In genomic region chr5:166980666-166981065, GRCh38 we compare ENCODE assay signal across 13 cellular contexts. TPM values are rescaled to one million over a fixed set of nuclear protein-coding genes. Genes with fewer than 3 reads are reported as not detected.
"Had no signal": no experiment of that assay in that cellular context is flagged by ENCODE, and none has a peak within 500 bp of the region (broad histone marks: within the 10 kb centered on the region; RNA-seq: fewer than 3 reads in every experiment).

No MANE protein-coding gene starts in this region.

- H3K9me3 Mint-ChIP-seq: activated CD4-positive, alpha-beta T cell treated with anti-CD3 and anti-CD28 coated beads, Interleukin-2, amount 10 ng/mL, durations not matched to agents 7 days and 5 days; activated naive CD4-positive, alpha-beta T cell treated with anti-CD3 and anti-CD28 coated beads, Interleukin-2, amount 10 ng/mL, durations not matched to agents 7 days and 5 days; activated T-helper 17 cell treated with anti-CD3 and anti-CD28 coated beads, Interleukin-2, amount 50 U/mL, for 72 hours; stimulated activated naive B cell treated with anti-CD40 and anti-IgM and Interleukin-4, amounts not matched to agents 10 μg/mL and 1 μg/mL and 100 μg/mL, for 72 hours had no signal

- ATAC-seq: activated T-helper 17 cell treated with anti-CD3 and anti-CD28 coated beads, Interleukin-2, amount 50 U/mL, for 72 hours; stimulated activated naive B cell treated with anti-CD40 and anti-IgM and Interleukin-4, amounts not matched to agents 10 μg/mL and 1 μg/mL and 100 μg/mL, for 72 hours had no signal

- H3K36me3 Mint-ChIP-seq: activated naive CD4-positive, alpha-beta T cell treated with anti-CD3 and anti-CD28 coated beads, Interleukin-2, amount 10 ng/mL, durations not matched to agents 7 days and 5 days; stimulated activated naive B cell treated with anti-CD40 and anti-IgM and Interleukin-4, amounts not matched to agents 10 μg/mL and 1 μg/mL and 100 μg/mL, for 72 hours had no signal

- H3K4me1 ChIP-seq: right atrium auricular region had no signal

- H3K4me3 Mint-ChIP-seq: activated CD4-positive, alpha-beta T cell treated with anti-CD3 and anti-CD28 coated beads, Interleukin-2, amount 10 ng/mL, durations not matched to agents 7 days and 5 days; activated naive CD4-positive, alpha-beta T cell treated with anti-CD3 and anti-CD28 coated beads, Interleukin-2, amount 10 ng/mL, durations not matched to agents 7 days and 5 days; activated T-helper 17 cell treated with anti-CD3 and anti-CD28 coated beads, Interleukin-2, amount 50 U/mL, for 72 hours; central memory CD8-positive, alpha-beta T cell; stimulated activated naive B cell treated with anti-CD40 and anti-IgM and Interleukin-4, amounts not matched to agents 10 μg/mL and 1 μg/mL and 100 μg/mL, for 72 hours had no signal

- DNase-seq: activated CD4-positive, alpha-beta T cell treated with anti-CD3 and anti-CD28 coated beads, Interleukin-2, amount 10 ng/mL, durations not matched to agents 7 days and 5 days; activated CD4-positive, CD25-positive, alpha-beta regulatory T cell; activated naive CD4-positive, alpha-beta T cell treated with anti-CD3 and anti-CD28 coated beads, Interleukin-2, amount 10 ng/mL, durations not matched to agents 7 days and 5 days; activated T-cell treated with anti-CD3 and anti-CD28 coated beads for 4 hours; hypothalamus; posterior cingulate gyrus; stimulated activated CD4-positive, alpha-beta T cell treated with anti-CD3 and anti-CD28 coated beads, Interleukin-2, amount 100 ng/mL, for 24 hours; stimulated activated naive B cell treated with anti-CD40 and anti-IgM and Interleukin-4, amounts not matched to agents 10 μg/mL and 1 μg/mL and 100 μg/mL, for 72 hours; substantia nigra; T-helper 2 cell had no signal

- H3K27me3 ChIP-seq: right atrium auricular region had no signal

- H3K27ac Mint-ChIP-seq: activated CD4-positive, alpha-beta T cell treated with anti-CD3 and anti-CD28 coated beads, Interleukin-2, amount 10 ng/mL, durations not matched to agents 7 days and 5 days; activated naive CD4-positive, alpha-beta T cell treated with anti-CD3 and anti-CD28 coated beads, Interleukin-2, amount 10 ng/mL, durations not matched to agents 7 days and 5 days; activated T-helper 17 cell treated with anti-CD3 and anti-CD28 coated beads, Interleukin-2, amount 50 U/mL, for 72 hours; stimulated activated naive B cell treated with anti-CD40 and anti-IgM and Interleukin-4, amounts not matched to agents 10 μg/mL and 1 μg/mL and 100 μg/mL, for 72 hours had no signal

- H3K9me3 ChIP-seq: right atrium auricular region had no signal

- H3K4me1 Mint-ChIP-seq: activated T-helper 17 cell treated with anti-CD3 and anti-CD28 coated beads, Interleukin-2, amount 50 U/mL, for 72 hours; central memory CD8-positive, alpha-beta T cell had no signal

- H3K36me3 ChIP-seq: right atrium auricular region had no signal

RNA-seq across cellular contexts. Expression of gene TENM2, which starts 1.8 kb away (rescaled TPM):
- total RNA-seq: activated CD4-positive, alpha-beta T cell treated with anti-CD3 and anti-CD28 coated beads, Interleukin-2, amount 10 ng/mL, durations not matched to agents 7 days and 5 days had no signal
